In the genomic region with DNA sequence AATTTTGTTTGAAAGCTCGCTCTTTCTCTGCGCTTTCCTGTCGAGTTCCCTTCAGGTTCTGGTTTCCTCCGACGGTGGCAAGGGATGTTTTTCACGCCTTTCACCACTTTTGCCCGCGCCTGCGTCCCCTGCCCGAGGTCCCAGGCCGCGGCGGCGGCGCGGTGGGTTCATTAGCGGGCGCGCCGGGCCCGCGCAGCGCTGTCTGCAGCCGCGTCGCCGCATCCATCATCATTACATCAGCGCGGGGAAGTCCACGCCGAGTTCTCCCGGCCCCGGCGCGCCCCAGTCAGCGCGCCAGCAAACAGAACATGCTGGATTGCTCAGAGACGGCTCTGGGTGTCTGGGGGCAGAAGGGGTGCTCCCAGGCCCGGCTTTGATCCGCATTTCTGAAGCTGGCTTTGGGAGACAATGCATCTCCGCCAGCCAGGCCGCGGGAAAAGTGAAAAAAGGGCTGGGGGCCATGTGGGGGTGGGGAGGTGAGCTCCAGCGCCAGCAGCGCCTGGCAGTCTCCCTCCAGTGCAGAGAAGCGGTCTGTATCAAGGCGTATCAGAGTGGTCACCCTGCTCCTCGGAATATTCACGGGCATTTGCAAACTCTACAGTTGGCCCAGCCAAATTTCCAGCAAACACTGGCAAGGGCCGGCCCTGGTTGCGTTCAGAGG, we compare ENCODE assay signal across 1 cellular context.
A peak's percentile ranks its signal among the peaks of the same experiment; 100 is the strongest.
TF ChIP-seq lines count a peak whose summit lies in the region.

No MANE protein-coding gene starts in this region.

TF ChIP-seq in H1, 55 proteins besides CTCF, POLR2A, EP300 and RAD21:
- peak; percentile 53 for TF ChIP-seq TBP (IDR thresholded peaks at IDR 0.05; ENCODE audit: low read depth, low read length)
- 0 out of 4 replicates have a peak, but pooled peaks of 1 of the 2 experiments have one; percentile 76 for TF ChIP-seq HDAC2 (IDR thresholded peaks at IDR 0.05; ENCODE audit: borderline replicate concordance in 1 of 2, low read depth in 2 of 2, low read length in 2 of 2)
- TF ChIP-seq TAF1 (IDR thresholded peaks at IDR 0.05; ENCODE audit: low read depth, low read length): 0 out of 2 replicates have a peak, but pooled peaks have one; percentile 47
- TF ChIP-seq POLR2AphosphoS5 (IDR thresholded peaks at IDR 0.05; ENCODE audit: low read depth, low read length): peak; percentile 32; the same call in 1 of the 2 replicates
- TF ChIP-seq, protein P1, sequence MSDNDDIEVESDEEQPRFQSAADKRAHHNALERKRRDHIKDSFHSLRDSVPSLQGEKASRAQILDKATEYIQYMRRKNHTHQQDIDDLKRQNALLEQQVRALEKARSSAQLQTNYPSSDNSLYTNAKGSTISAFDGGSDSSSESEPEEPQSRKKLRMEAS (IDR thresholded peaks at IDR 0.05): peak; percentile 5; the same call in 1 of the 2 replicates
- TF ChIP-seq, protein P2, sequence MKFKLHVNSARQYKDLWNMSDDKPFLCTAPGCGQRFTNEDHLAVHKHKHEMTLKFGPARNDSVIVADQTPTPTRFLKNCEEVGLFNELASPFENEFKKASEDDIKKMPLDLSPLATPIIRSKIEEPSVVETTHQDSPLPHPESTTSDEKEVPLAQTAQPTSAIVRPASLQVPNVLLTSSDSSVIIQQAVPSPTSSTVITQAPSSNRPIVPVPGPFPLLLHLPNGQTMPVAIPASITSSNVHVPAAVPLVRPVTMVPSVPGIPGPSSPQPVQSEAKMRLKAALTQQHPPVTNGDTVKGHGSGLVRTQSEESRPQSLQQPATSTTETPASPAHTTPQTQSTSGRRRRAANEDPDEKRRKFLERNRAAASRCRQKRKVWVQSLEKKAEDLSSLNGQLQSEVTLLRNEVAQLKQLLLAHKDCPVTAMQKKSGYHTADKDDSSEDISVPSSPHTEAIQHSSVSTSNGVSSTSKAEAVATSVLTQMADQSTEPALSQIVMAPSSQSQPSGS (IDR thresholded peaks at IDR 0.05; ENCODE audit: low read length): 0 out of 2 replicates have a peak, but pooled peaks have one; percentile 30
- TF ChIP-seq ASH2L (IDR thresholded peaks at IDR 0.05; ENCODE audit: low read length): peak; percentile 91
- TF ChIP-seq EZH2 (IDR thresholded peaks at IDR 0.05; ENCODE audit: low read depth, low read length, severe bottlenecking): peak; percentile 25
- TF ChIP-seq CBX8 (IDR thresholded peaks at IDR 0.05; ENCODE audit: borderline replicate concordance, low read depth, low read length): no peak
- peak; percentile 60 for TF ChIP-seq PHF8 (conservative IDR thresholded peaks at IDR 0.05; ENCODE audit: low read depth, low read length)
- no peak for TF ChIP-seq CTBP2 (IDR thresholded peaks at IDR 0.05; ENCODE audit: borderline replicate concordance, insufficient read depth, insufficient read length, low read length)
- peak; percentile 69; the same call in 1 of the 2 replicates for TF ChIP-seq RBBP5 (IDR thresholded peaks at IDR 0.05; ENCODE audit: borderline replicate concordance, low read depth, low read length)
- no peak for TF ChIP-seq ZNF274 (IDR thresholded peaks at IDR 0.05; ENCODE audit: borderline replicate concordance, extremely low read depth, low read length)
